In genomic region chr14:25049559-25050493, GRCh38 we compare ENCODE assay signal across 1 cellular context.
A peak's percentile ranks its signal among the peaks of the same experiment; 100 is the strongest.
TF ChIP-seq lines count a peak whose summit lies in the region.

TSS of gene STXBP6 (minus strand) at chr14:25050147. CDS start at chr14:24974818, 75,329 bp downstream.

TF ChIP-seq in H1, 55 proteins besides CTCF, POLR2A, EP300 and RAD21:
- TF ChIP-seq POLR2AphosphoS5 (IDR thresholded peaks at IDR 0.05; ENCODE audit: low read depth, low read length) = no peak
- no peak for TF ChIP-seq JUND (IDR thresholded peaks at IDR 0.05; ENCODE audit: low read length)
- TF ChIP-seq POU5F1 (IDR thresholded peaks at IDR 0.05; ENCODE audit: low read depth, low read length) = no peak
- no peak for TF ChIP-seq SIN3A (conservative IDR thresholded peaks at IDR 0.05 in 1 of 2, IDR thresholded peaks at IDR 0.05 in 1 of 2; ENCODE audit: low read depth in 1 of 2, low read length in 2 of 2)
- TF ChIP-seq E2F6 (IDR thresholded peaks at IDR 0.05) = peak; percentile 83
- TF ChIP-seq SP1 (IDR thresholded peaks at IDR 0.05; ENCODE audit: low read depth, low read length) = no peak
- TF ChIP-seq SRF (IDR thresholded peaks at IDR 0.05; ENCODE audit: low read depth, low read length) = no peak
- no peak for TF ChIP-seq FOSL1 (IDR thresholded peaks at IDR 0.05; ENCODE audit: insufficient read depth, low read depth, low read length)
- no peak for TF ChIP-seq SP2 (IDR thresholded peaks at IDR 0.05; ENCODE audit: low read length)
- TF ChIP-seq CEBPB (IDR thresholded peaks at IDR 0.05; ENCODE audit: low read depth, low read length) = no peak
- TF ChIP-seq KDM1A (IDR thresholded peaks at IDR 0.05; ENCODE audit: borderline replicate concordance, low read length) = no peak
- TF ChIP-seq ZNF274 (IDR thresholded peaks at IDR 0.05; ENCODE audit: borderline replicate concordance, extremely low read depth, low read length) = no peak
- TF ChIP-seq KDM5A (IDR thresholded peaks at IDR 0.05; ENCODE audit: low read length) = no peak
- no peak for TF ChIP-seq BRCA1 (IDR thresholded peaks at IDR 0.05; ENCODE audit: low read depth, low read length)
- TF ChIP-seq CTBP2 (IDR thresholded peaks at IDR 0.05; ENCODE audit: borderline replicate concordance, insufficient read depth, insufficient read length, low read length) = no peak
- 0 out of 2 replicates have a peak, but pooled peaks have one; percentile 33 for TF ChIP-seq RBBP5 (IDR thresholded peaks at IDR 0.05; ENCODE audit: borderline replicate concordance, low read depth, low read length)
- no peak for TF ChIP-seq SP4 (IDR thresholded peaks at IDR 0.05; ENCODE audit: low read length)
- TF ChIP-seq TAF1 (IDR thresholded peaks at IDR 0.05; ENCODE audit: low read depth, low read length) = 0 out of 2 replicates have a peak, but pooled peaks have one; percentile 26
- TF ChIP-seq TCF12 (IDR thresholded peaks at IDR 0.05; ENCODE audit: low read depth, low read length) = no peak
- TF ChIP-seq CHD2 (IDR thresholded peaks at IDR 0.05; ENCODE audit: low read length) = no peak
- peak; percentile 84 for TF ChIP-seq SUZ12 (IDR thresholded peaks at IDR 0.05; ENCODE audit: low read length)
- peak; percentile 46; the same call in 1 of the 2 replicates for TF ChIP-seq PHF8 (conservative IDR thresholded peaks at IDR 0.05; ENCODE audit: low read depth, low read length)
- TF ChIP-seq ATF3 (IDR thresholded peaks at IDR 0.05; ENCODE audit: insufficient read depth, low read depth, low read length) = no peak
- no peak for TF ChIP-seq BCL11A (IDR thresholded peaks at IDR 0.05; ENCODE audit: low read depth in 2 of 2, low read length in 2 of 2)
- TF ChIP-seq TAF7 (optimal IDR thresholded peaks at IDR 0.05; ENCODE audit: borderline replicate concordance, low read depth, low read length) = no peak
- TF ChIP-seq TEAD4 (IDR thresholded peaks at IDR 0.05; ENCODE audit: low read depth, low read length) = no peak
- TF ChIP-seq CHD1 (IDR thresholded peaks at IDR 0.05; ENCODE audit: low read depth, low read length) = no peak
- TF ChIP-seq EZH2 (IDR thresholded peaks at IDR 0.05; ENCODE audit: low read depth, low read length, severe bottlenecking) = peak; percentile 41
- TF ChIP-seq RFX5 (IDR thresholded peaks at IDR 0.05; ENCODE audit: borderline replicate concordance, low read depth, low read length) = no peak
- TF ChIP-seq CBX5 (IDR thresholded peaks at IDR 0.05; ENCODE audit: low read depth, low read length) = no peak
- TF ChIP-seq BACH1 (IDR thresholded peaks at IDR 0.05; ENCODE audit: low read length) = peak; percentile 9; the same call in 1 of the 2 replicates
- TF ChIP-seq JUN (IDR thresholded peaks at IDR 0.05; ENCODE audit: low read depth, low read length) = no peak
- TF ChIP-seq KDM4A (IDR thresholded peaks at IDR 0.05; ENCODE audit: low read depth, low read length, severe bottlenecking) = peak; percentile 93
- no peak for TF ChIP-seq EGR1 (IDR thresholded peaks at IDR 0.05; ENCODE audit: borderline replicate concordance, low read depth, low read length)
- peak; percentile 91 for TF ChIP-seq MAX (IDR thresholded peaks at IDR 0.05)
- TF ChIP-seq HDAC2 (IDR thresholded peaks at IDR 0.05; ENCODE audit: borderline replicate concordance in 1 of 2, low read depth in 2 of 2, low read length in 2 of 2) = 0 out of 4 replicates have a peak, but pooled peaks of 1 of the 2 experiments have one; percentile 34
- no peak for TF ChIP-seq CBX8 (IDR thresholded peaks at IDR 0.05; ENCODE audit: borderline replicate concordance, low read depth, low read length)
- TF ChIP-seq NRF1 (IDR thresholded peaks at IDR 0.05; ENCODE audit: low read depth, low read length) = peak; percentile 45
- no peak for TF ChIP-seq MAFK (IDR thresholded peaks at IDR 0.05; ENCODE audit: low read depth, low read length)
- no peak for TF ChIP-seq YY1 (IDR thresholded peaks at IDR 0.05; ENCODE audit: low read depth, low read length)
- TF ChIP-seq SAP30 (IDR thresholded peaks at IDR 0.05; ENCODE audit: insufficient read depth, insufficient replicate concordance, low read length) = no peak
- no peak for TF ChIP-seq ATF2 (IDR thresholded peaks at IDR 0.05; ENCODE audit: low read length)
- peak; percentile 59 for TF ChIP-seq ASH2L (IDR thresholded peaks at IDR 0.05; ENCODE audit: low read length)
- TF ChIP-seq NANOG (IDR thresholded peaks at IDR 0.05; ENCODE audit: insufficient read depth, low read depth, low read length, poor library complexity, severe bottlenecking) = no peak
- TF ChIP-seq GTF2F1 (IDR thresholded peaks at IDR 0.05; ENCODE audit: borderline replicate concordance, low read depth, low read length) = no peak
- TF ChIP-seq SIX5 (IDR thresholded peaks at IDR 0.05; ENCODE audit: low read depth, low read length) = no peak
- no peak for TF ChIP-seq RXRA (IDR thresholded peaks at IDR 0.05; ENCODE audit: insufficient read depth, low read depth, low read length)
- TF ChIP-seq USF2 (IDR thresholded peaks at IDR 0.05; ENCODE audit: low read length) = no peak
- no peak for TF ChIP-seq TBP (IDR thresholded peaks at IDR 0.05; ENCODE audit: low read depth, low read length)
- no peak for TF ChIP-seq HDAC6 (IDR thresholded peaks at IDR 0.05; ENCODE audit: low read depth, low read length)
- TF ChIP-seq CHD7 (IDR thresholded peaks at IDR 0.05; ENCODE audit: insufficient replicate concordance, low read length) = no peak
- no peak for TF ChIP-seq SIRT6 (IDR thresholded peaks at IDR 0.05; ENCODE audit: low read length)
- TF ChIP-seq CREB1 (IDR thresholded peaks at IDR 0.05) = no peak
- no peak for TF ChIP-seq GABPA (IDR thresholded peaks at IDR 0.05; ENCODE audit: borderline replicate concordance, insufficient read depth, low read length)
- no peak for TF ChIP-seq RNF2 (IDR thresholded peaks at IDR 0.05; ENCODE audit: borderline replicate concordance, low read depth, low read length, missing control alignments, poor library complexity, severe bottlenecking)
